26 cellular contexts compared by ENCODE assay signal in the genomic region with DNA sequence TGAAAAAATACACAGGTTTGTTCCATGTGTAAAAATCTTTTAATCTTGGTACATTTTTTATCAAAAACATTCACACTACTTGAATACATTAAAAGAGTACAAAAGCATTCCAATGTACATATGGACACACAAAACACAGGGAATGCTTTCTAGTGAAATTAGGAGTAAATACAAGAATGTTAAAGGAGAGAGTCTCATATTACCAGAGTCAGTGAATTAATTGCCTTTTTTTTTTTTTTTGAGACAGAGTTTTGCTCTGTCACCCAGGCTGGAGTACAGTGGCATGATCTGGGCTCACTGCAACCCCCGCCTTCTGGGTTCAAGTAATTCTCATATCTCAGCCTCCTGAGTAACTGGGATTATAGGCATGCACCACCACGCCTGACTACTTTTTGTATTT.
"Had no signal": no experiment of that assay in that cellular context is flagged by ENCODE, and none has a peak within 500 bp of the region (broad histone marks: within the 10 kb centered on the region; RNA-seq: fewer than 3 reads in every experiment).

No MANE protein-coding gene starts in this region.

- H3K4me1 ChIP-seq: SJSA1 had no signal

- H3K27ac ChIP-seq: SJSA1 had no signal

- H3K9me3 ChIP-seq: MG63, SJSA1 had no signal

- H3K27me3 Mint-ChIP-seq: activated B cell treated with CpG ODN at 0.5 μM for 24 hours; activated CD4-positive, alpha-beta memory T cell treated with anti-CD3 and anti-CD28 coated beads, Interleukin-2, amount 10 ng/mL, durations not matched to agents 7 days and 5 days; activated CD4-positive, alpha-beta T cell treated with anti-CD3 and anti-CD28 coated beads, Interleukin-2, amount 10 ng/mL, durations not matched to agents 24 days and 14 days; brain had no signal

- H3K4me3 Mint-ChIP-seq: activated B cell treated with CpG ODN at 0.5 μM for 24 hours; activated CD4-positive, alpha-beta T cell treated with anti-CD3 and anti-CD28 coated beads, Interleukin-2, amount 10 ng/mL, durations not matched to agents 24 days and 14 days; brain; T-helper 1 cell treated with Interleukin-12 subunit alpha and Interleukin-12 subunit beta and Interleukin-4 antibody, amounts not matched to agents 30 μg/mL and 1 μg/mL, for 36 hours had no signal

- H3K4me3 ChIP-seq: MG63, SJSA1 had no signal

- H3K9me3 Mint-ChIP-seq: activated B cell treated with CpG ODN at 0.5 μM for 24 hours; activated CD4-positive, alpha-beta memory T cell treated with anti-CD3 and anti-CD28 coated beads, Interleukin-2, amount 10 ng/mL, durations not matched to agents 7 days and 5 days; activated CD4-positive, alpha-beta T cell treated with anti-CD3 and anti-CD28 coated beads, Interleukin-2, amount 10 ng/mL, durations not matched to agents 24 days and 14 days; T-helper 1 cell treated with Interleukin-12 subunit alpha and Interleukin-12 subunit beta and Interleukin-4 antibody, amounts not matched to agents 30 μg/mL and 1 μg/mL, for 36 hours had no signal

- ATAC-seq: SK-N-SH treated with all-trans-retinoic acid at 6 μM for 48 hours had no signal

- H3K27me3 ChIP-seq: MG63, SJSA1 had no signal

- DNase-seq: activated B cell treated with CpG ODN at 0.5 μM for 24 hours; activated CD4-positive, alpha-beta memory T cell treated with anti-CD3 and anti-CD28 coated beads, Interleukin-2, amount 10 ng/mL, durations not matched to agents 7 days and 5 days; activated CD4-positive, alpha-beta T cell treated with anti-CD3 and anti-CD28 coated beads for 1 hour; activated CD4-positive, alpha-beta T cell treated with anti-CD3 and anti-CD28 coated beads, Interleukin-2, amount 10 ng/mL, durations not matched to agents 24 days and 14 days; activated CD8-positive, alpha-beta memory T cell treated with anti-CD3 and anti-CD28 coated beads, Interleukin-2, amount 50 U/mL, for 4 hours; activated naive CD4-positive, alpha-beta T cell treated with anti-CD3 and anti-CD28 coated beads, Interleukin-2, amount 50 U/mL, for 16 hours; activated T-cell treated with anti-CD3 and anti-CD28 coated beads, Interleukin-2, amount 50 U/mL, for 1 hour; amygdala; MG63; MV-4-11; NCI-H1092 treated with DMSO at 0.1 percent for 48 hours; NCI-H1417 treated with DMSO at 0.1 percent for 48 hours; NCI-H1694; NCI-H2029; NCI-H2107; NCI-H2227 treated with DMSO at 0.1 percent for 48 hours; NCI-H526; NCI-H774; NK-92 treated with Interleukin-12 subunit alpha and Interleukin-12 subunit beta, amount 100 ng/mL, for 24 hours; SHP77; SW 1271; T-helper 9 cell had no signal

- H3K36me3 ChIP-seq: MG63, SJSA1 had no signal

- H3K27ac Mint-ChIP-seq: activated B cell treated with CpG ODN at 0.5 μM for 24 hours; brain; T-helper 1 cell treated with Interleukin-12 subunit alpha and Interleukin-12 subunit beta and Interleukin-4 antibody, amounts not matched to agents 30 μg/mL and 1 μg/mL, for 36 hours had no signal
